Comparison of ENCODE assay signal across 29 cellular contexts in the genomic region with DNA sequence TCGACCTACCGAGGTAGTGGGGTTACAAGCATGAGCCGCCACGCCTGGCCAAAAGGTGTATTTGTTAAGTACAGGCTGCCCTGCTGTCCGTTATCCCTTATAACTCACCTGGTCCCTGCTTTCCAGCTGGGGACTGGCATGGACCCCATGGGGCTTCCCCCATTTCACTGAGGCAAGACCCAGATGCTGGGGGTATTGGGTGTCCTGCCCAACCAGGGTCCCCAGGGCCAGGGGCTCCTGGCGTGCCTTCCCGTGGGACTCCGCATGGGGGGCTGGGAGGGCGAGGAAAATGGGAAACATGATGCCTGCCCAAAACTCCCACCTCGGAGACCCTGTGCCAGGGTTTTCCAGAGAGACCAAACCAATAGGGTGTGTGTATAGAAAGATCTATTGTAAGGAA.
DNase-seq lines count a peak whose midpoint lies in the region; ATAC-seq, FAIRE-seq and TF ChIP-seq lines count a peak whose summit lies in the region.
"Had no signal": no experiment of that assay in that cellular context is flagged by ENCODE, and none has a peak within 500 bp of the region (broad histone marks: within the 10 kb centered on the region; RNA-seq: fewer than 3 reads in every experiment).

No MANE protein-coding gene starts in this region.

- ATAC-seq in Right ventricle myocardium superior (ENCODE audit: poor library complexity) = no peak
- ATAC-seq in mucosa of descending colon = no peak
- ATAC-seq in aorta (ENCODE audit: low FRiP score) = no peak
- ATAC-seq: PC-3 had no signal

- no peak for TF ChIP-seq EP300 in H1 (IDR thresholded peaks at IDR 0.05; ENCODE audit: borderline replicate concordance in 1 of 2, low read depth in 2 of 2, low read length in 2 of 2)

- FAIRE-seq in H1 (lab: Jason Lieb, UNC) = no peak
- FAIRE-seq: A204.1, GM12891, GM19239, H54 had no signal

- H2BK15ac ChIP-seq in H1 (ENCODE audit: low read length) = no peak overlapping the region

- H2AFZ ChIP-seq in H1 (ENCODE audit: low read length) = no peak overlapping the region

- peak; percentile 37 for DNase-seq in Right ventricle myocardium superior
- DNase-seq in left ventricle myocardium inferior = no peak
- no peak for DNase-seq in H1 (ENCODE audit: low read depth in 1 of 2, low spot score in 2 of 2)
- peak in 2 of 3 donors; percentile 21 to 22 for DNase-seq in mucosa of descending colon
- DNase-seq in aorta = peak; percentile 41 to 44
- no peak for DNase-seq in A172 (ENCODE audit: low spot score)
- DNase-seq in esophagus squamous epithelium (lab: John Stamatoyannopoulos, UW) = no peak
- DNase-seq: AML-193; CD8-positive, alpha-beta memory T cell; DMS 273 treated with DMSO at 0.1 percent for 48 hours; DMS79; EL; GF-D8; Kasumi-1; MV-4-11; NCI-H1105 treated with DMSO at 0.1 percent for 48 hours; NCI-H146; NCI-H1930; NCI-H2107; NCI-H446; NCI-H524 treated with DMSO at 0.1 percent for 48 hours; NCI-H774; PC-3 had no signal

- H3K18ac ChIP-seq in H1 (ENCODE audit: extremely low read depth, low read length) = no peak overlapping the region

- no peak for TF ChIP-seq POLR2A in H1 (IDR thresholded peaks at IDR 0.05; ENCODE audit: control extremely low read depth in 1 of 2, low read depth in 2 of 2, low read length in 2 of 2)
- no peak for TF ChIP-seq POLR2A in esophagus squamous epithelium (IDR thresholded peaks at IDR 0.05)

- no peak overlapping the region for H3K4ac ChIP-seq in H1 (replicated peaks; ENCODE audit: insufficient read length, low read depth, low read length)

- H3K4me2 ChIP-seq in H1 (ENCODE audit: insufficient read depth in 1 of 2, low read depth in 2 of 2, low read length in 2 of 2) = no peak overlapping the region

- no peak overlapping the region for H3K27ac ChIP-seq in left ventricle myocardium inferior (replicated peaks)
- no peak overlapping the region for H3K27ac ChIP-seq in H1 (ENCODE audit: low read depth, low read length)
- H3K27ac ChIP-seq in aorta (ENCODE audit: low read depth in 1 of 2, low read length in 2 of 2) = no peak overlapping the region
- no peak overlapping the region for H3K27ac ChIP-seq in esophagus squamous epithelium
- H3K27ac ChIP-seq: C4-2B, SJSA1 had no signal

- no peak overlapping the region for H2BK12ac ChIP-seq in H1 (ENCODE audit: low read depth, low read length)

- intact Hi-C loops in Right ventricle myocardium superior (cut with DNase I) (no loop called here), left ventricle myocardium inferior (cut with micrococcal nuclease) (no loop called here), mucosa of descending colon (cut with DNase I, micrococcal nuclease) (no loop called here), aorta (cut with DNase I) (no loop called here), esophagus squamous epithelium (cut with DNase I) (no loop called here)

- no peak overlapping the region for H3K4me3 ChIP-seq in left ventricle myocardium inferior
- no peak overlapping the region for H3K4me3 ChIP-seq in H1 (ENCODE audit: extremely low read depth in 1 of 4, insufficient read depth in 2 of 4, low read depth in 3 of 4, low read length in 4 of 4)
- no peak overlapping the region for H3K4me3 ChIP-seq in mucosa of descending colon
- H3K4me3 ChIP-seq in aorta (ENCODE audit: low read length in 2 of 2) = no peak overlapping the region
- no peak overlapping the region for H3K4me3 ChIP-seq in esophagus squamous epithelium
- H3K4me3 ChIP-seq: SJSA1 had no signal

- H3K79me2 ChIP-seq in H1 (ENCODE audit: control insufficient read depth in 1 of 2, insufficient read depth in 2 of 2, low read length in 2 of 2) = peaks cover 0 to 5% of the 10 kb centered on the region in 2 experiments; a peak in 1 of 4 replicates

- no peak overlapping the region for H2BK5ac ChIP-seq in H1 (ENCODE audit: low read depth, low read length)

- H3K14ac ChIP-seq in H1 (ENCODE audit: insufficient read length) = no peak overlapping the region

- H4K20me1 ChIP-seq in H1 (replicated peaks in 1 of 2; ENCODE audit: control insufficient read depth in 1 of 2, insufficient read depth in 2 of 2, low read length in 2 of 2) = peaks cover 2 to 10% of the 10 kb centered on the region in 2 experiments

- no peak overlapping the region for H3K56ac ChIP-seq in H1 (replicated peaks; ENCODE audit: insufficient read length, low read depth, low read length)

- no peak overlapping the region for H2AK5ac ChIP-seq in H1 (ENCODE audit: low read depth, low read length)

- H4K91ac ChIP-seq in H1 (replicated peaks; ENCODE audit: insufficient read length, low read length) = no peak overlapping the region

- no peak overlapping the region for H3K9ac ChIP-seq in H1 (replicated peaks in 1 of 4; ENCODE audit: extremely low read depth in 1 of 4, low read depth in 3 of 4, low read length in 3 of 4)

- H3K23me2 ChIP-seq in H1 (ENCODE audit: low read depth, low read length) = peaks cover 2% of the 10 kb centered on the region; the same call in 1 of the 2 replicates

- POLR2A ChIA-PET in H1 (lab: Charles Lee; ENCODE audit: partially characterized antibody) = interaction anchor here (0.9 kb wide), 1 partner anchor 34 kb away, joined by 3 read pairs; no protein-coding TSS in a partner anchor

- TF ChIP-seq CTCF in left ventricle myocardium inferior (IDR thresholded peaks at IDR 0.05; ENCODE audit: borderline replicate concordance) (no peak), H1 (IDR thresholded peaks at IDR 0.05; ENCODE audit: control extremely low read depth in 1 of 3, insufficient read depth in 1 of 3, low read depth in 1 of 3, low read length in 3 of 3) (no peak), mucosa of descending colon (IDR thresholded peaks at IDR 0.05) (no peak), esophagus squamous epithelium (IDR thresholded peaks at IDR 0.05) (no peak)

- H3K79me1 ChIP-seq in H1 (ENCODE audit: low read depth, low read length) = peaks cover 7% of the 10 kb centered on the region

- H4K5ac ChIP-seq in H1 (ENCODE audit: insufficient read length, low read depth, low read length) = no peak overlapping the region

- no peak for TF ChIP-seq RAD21 in H1 (IDR thresholded peaks at IDR 0.05 in 1 of 2, conservative IDR thresholded peaks at IDR 0.05 in 1 of 2; ENCODE audit: low read depth in 2 of 2, low read length in 2 of 2)

- H2BK120ac ChIP-seq in H1 (replicated peaks; ENCODE audit: low read depth, low read length) = no peak overlapping the region

- 90% methylated on average over 10 of the region's 10 CpGs; no CpG with 5 or more reads in 1 of the 2 experiments for whole genome bisulfite sequencing in H1 (ENCODE audit: extremely low coverage in 1 of 2, insufficient coverage in 1 of 2, insufficient read length in 1 of 2, insufficient replicate concordance in 2 of 2, low coverage in 1 of 2, low lambda C conversion rate in 2 of 2, missing lambda C conversion rate in 1 of 2), 2 experiments
- WGBS in aorta, 2 donors = 94 to 95% methylated on average over 10 of the region's 10 CpGs
- 100% methylated on average over 1 to 4 of the region's 10 CpGs for WGBS in esophagus squamous epithelium, 2 donors

- H3K36me3 ChIP-seq in left ventricle myocardium inferior (no peaks in the 10 kb centered on the region), H1 (ENCODE audit: control insufficient read depth in 2 of 4, insufficient read depth in 4 of 4, low read length in 3 of 4) (no peaks in the 10 kb centered on the region), mucosa of descending colon (ENCODE audit: low read depth) (no peaks in the 10 kb centered on the region), aorta (ENCODE audit: control insufficient read depth in 1 of 2, insufficient read depth in 2 of 2, low read length in 1 of 2) (no peaks in the 10 kb centered on the region), esophagus squamous epithelium (no peaks in the 10 kb centered on the region)
- H3K36me3 ChIP-seq: SJSA1 had no signal

- CTCF ChIA-PET in H1 (lab: Charles Lee; ENCODE audit: partially characterized antibody) = interaction anchor here (0.9 to 6.3 kb wide), 5 partner anchors 9 to 86 kb away, joined by 4 to 51 read pairs (median 5); no protein-coding TSS in a partner anchor

- no peak overlapping the region for H3K23ac ChIP-seq in H1 (ENCODE audit: insufficient read length)

- peaks cover 47% of the 10 kb centered on the region for H3K4me1 ChIP-seq in left ventricle myocardium inferior
- peaks cover 0 to 27% (median 15%) of the 10 kb centered on the region in 4 experiments; a peak in 6 of 7 replicates for H3K4me1 ChIP-seq in H1 (replicated peaks in 1 of 4; ENCODE audit: control insufficient read depth in 3 of 4, insufficient read depth in 4 of 4, low read length in 3 of 4)
- H3K4me1 ChIP-seq in mucosa of descending colon (ENCODE audit: low read depth) = peaks cover 11% of the 10 kb centered on the region
- H3K4me1 ChIP-seq in aorta (ENCODE audit: control insufficient read depth in 1 of 2, insufficient read depth in 2 of 2, low read length in 2 of 2) = no peaks in the 10 kb centered on the region
- H3K4me1 ChIP-seq in esophagus squamous epithelium = peaks cover 11 to 41% (median 24%) of the 10 kb centered on the region in 3 donors

- peak overlapping the region; percentile 12; the same call in 1 of the 2 replicates for H4K8ac ChIP-seq in H1 (ENCODE audit: extremely low read depth, insufficient read depth, low read length)

- H3K9me3 ChIP-seq in left ventricle myocardium inferior (replicated peaks) (no peaks in the 10 kb centered on the region), H1 (ENCODE audit: insufficient read depth in 2 of 2, low read depth in 1 of 2, low read length in 1 of 2) (no peaks in the 10 kb centered on the region), mucosa of descending colon (no peaks in the 10 kb centered on the region), aorta (ENCODE audit: control insufficient read depth, low read length) (no peaks in the 10 kb centered on the region), esophagus squamous epithelium (no peaks in the 10 kb centered on the region)
- H3K9me3 ChIP-seq: SJSA1 had no signal

- H2BK20ac ChIP-seq in H1 (ENCODE audit: low read length) = no peak overlapping the region

- peaks cover 6% of the 10 kb centered on the region for H3K27me3 ChIP-seq in left ventricle myocardium inferior (ENCODE audit: low read depth)
- H3K27me3 ChIP-seq in H1 (replicated peaks in 1 of 4; ENCODE audit: control insufficient read depth in 3 of 4, extremely low read depth in 1 of 4, insufficient read depth in 3 of 4, low read length in 3 of 4) = no peaks in the 10 kb centered on the region
- H3K27me3 ChIP-seq in aorta (ENCODE audit: control insufficient read depth in 1 of 2, insufficient read depth in 2 of 2, low read length in 1 of 2) = no peaks in the 10 kb centered on the region
- H3K27me3 ChIP-seq in esophagus squamous epithelium = no peaks in the 10 kb centered on the region
- H3K27me3 ChIP-seq: SJSA1 had no signal

TF ChIP-seq in H1, 55 proteins besides CTCF, POLR2A, EP300 and RAD21 (continues in another document):
- no peak for TF ChIP-seq BACH1 (IDR thresholded peaks at IDR 0.05; ENCODE audit: low read length)
- no peak for TF ChIP-seq RNF2 (IDR thresholded peaks at IDR 0.05; ENCODE audit: borderline replicate concordance, low read depth, low read length, missing control alignments, poor library complexity, severe bottlenecking)
- TF ChIP-seq SP1 (IDR thresholded peaks at IDR 0.05; ENCODE audit: low read depth, low read length) = no peak
- no peak for TF ChIP-seq JUN (IDR thresholded peaks at IDR 0.05; ENCODE audit: low read depth, low read length)
- no peak for TF ChIP-seq FOSL1 (IDR thresholded peaks at IDR 0.05; ENCODE audit: insufficient read depth, low read depth, low read length)
- no peak for TF ChIP-seq KDM4A (IDR thresholded peaks at IDR 0.05; ENCODE audit: low read depth, low read length, severe bottlenecking)

Comparison
In these comparisons a context has a peak if more than half of its experiments do, and no peak if none do; other contexts are left out.
1. DNase-seq: peak in Right ventricle myocardium superior (single experiment), mucosa of descending colon (2 of 3) and aorta (2 of 2); none in left ventricle myocardium inferior (single experiment), H1 (0 of 2), A172 (single experiment) and esophagus squamous epithelium (single experiment).